Comparison of ENCODE assay signal across 17 cellular contexts in the genomic region with DNA sequence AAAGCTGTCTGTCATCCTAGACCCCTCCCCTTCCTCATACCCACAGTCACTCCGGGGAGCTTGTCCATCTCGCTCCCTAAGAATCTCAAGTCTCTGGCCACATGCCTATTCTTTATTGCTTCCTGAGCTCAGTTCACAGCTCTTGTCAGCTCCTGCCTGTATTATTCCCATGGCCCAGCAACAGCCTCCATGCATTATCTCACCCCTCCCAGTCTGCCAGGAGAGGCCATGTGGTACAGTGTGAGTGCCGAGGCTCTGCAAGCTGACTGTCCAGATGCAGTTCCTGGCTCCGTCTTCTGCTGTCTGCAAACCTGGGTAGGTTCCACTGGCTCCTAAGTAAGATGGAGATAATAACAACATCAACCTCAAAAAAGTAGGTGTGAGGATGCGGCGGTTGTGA.
A peak's percentile ranks its signal among the peaks of the same experiment; 100 is the strongest.
DNase-seq lines count a peak whose midpoint lies in the region; ATAC-seq and TF ChIP-seq lines count a peak whose summit lies in the region.
"Had no signal": no experiment of that assay in that cellular context is flagged by ENCODE, and none has a peak within 500 bp of the region (broad histone marks: within the 10 kb centered on the region; RNA-seq: fewer than 3 reads in every experiment).

No MANE protein-coding gene starts in this region.

- H3K27me3 ChIP-seq in left lung = no peaks in the 10 kb centered on the region
- H3K27me3 ChIP-seq: BLaER1 treated with 17β-estradiol and CSF1 and Interleukin-3, amounts not matched to agents 10 nM and 100 nM had no signal

- H3K36me3 ChIP-seq in left lung = no peaks in the 10 kb centered on the region
- H3K36me3 ChIP-seq: BLaER1 treated with 17β-estradiol and CSF1 and Interleukin-3, amounts not matched to agents 10 nM and 100 nM had no signal

- no peak overlapping the region for H3K4me3 ChIP-seq in left lung
- H3K4me3 ChIP-seq: A549; BLaER1 treated with 17β-estradiol and CSF1 and Interleukin-3, amounts not matched to agents 10 nM and 100 nM; GM23338 had no signal

- H3K27ac ChIP-seq in left lung = no peak overlapping the region
- H3K27ac ChIP-seq: 22Rv1; A549; BLaER1 treated with 17β-estradiol and CSF1 and Interleukin-3, amounts not matched to agents 10 nM and 100 nM had no signal

- DNase-seq in DMS 273 (lab: John Stamatoyannopoulos, UW; ENCODE audit: unreplicated experiment) = peak; percentile 10
- DNase-seq in DMS 273 treated with DMSO at 0.1 percent for 48 hours (lab: John Stamatoyannopoulos, UW) = no peak
- no peak for DNase-seq in left lung
- no peak for DNase-seq in dermis blood vessel endothelial cell
- DNase-seq: Calu3; CD8-positive, alpha-beta T cell; GF-D8; HCEC 1CT; KG1 had no signal

- TF ChIP-seq CTCF in left lung (IDR thresholded peaks at IDR 0.05) = no peak

- no peaks in the 10 kb centered on the region for H3K9me3 ChIP-seq in left lung
- H3K9me3 ChIP-seq: A549; BLaER1 treated with 17β-estradiol and CSF1 and Interleukin-3, amounts not matched to agents 10 nM and 100 nM had no signal

- H3K4me1 ChIP-seq in left lung = no peaks in the 10 kb centered on the region
- H3K4me1 ChIP-seq: A549; BLaER1 treated with 17β-estradiol and CSF1 and Interleukin-3, amounts not matched to agents 10 nM and 100 nM had no signal

- peak; percentile 20; the same call in 1 of the 3 replicates for ATAC-seq in SK-N-SH treated with all-trans-retinoic acid at 6 μM for 48 hours
- ATAC-seq in left lung = peak; percentile 19
- no peak for ATAC-seq in HG03159 (IDR thresholded peaks at IDR 0.05; ENCODE audit: unreplicated experiment)
- ATAC-seq in HG03039 (IDR thresholded peaks at IDR 0.05; ENCODE audit: unreplicated experiment) = no peak
- ATAC-seq: A549; CD8-positive, alpha-beta T cell; GM23338; HepG2 had no signal

- intact Hi-C loops in left lung (cut with DNase I) = no loop called here

TF ChIP-seq in SK-N-SH treated with all-trans-retinoic acid at 6 μM for 48 hours, 23 proteins besides CTCF, POLR2A, EP300 and RAD21:
- TF ChIP-seq TCF4 (CRISPR knock-in tag; IDR thresholded peaks at IDR 0.05; ENCODE audit: borderline replicate concordance) = no peak
- TF ChIP-seq CSDC2 (CRISPR knock-in tag; IDR thresholded peaks at IDR 0.05) = no peak
- no peak for TF ChIP-seq ZC3H10 (CRISPR knock-in tag; IDR thresholded peaks at IDR 0.05)
- no peak for TF ChIP-seq SNAI2 (CRISPR knock-in tag; IDR thresholded peaks at IDR 0.05)
- no peak for TF ChIP-seq ARNTL (CRISPR knock-in tag; IDR thresholded peaks at IDR 0.05; ENCODE audit: borderline replicate concordance, low read depth)
- TF ChIP-seq, protein P1, sequence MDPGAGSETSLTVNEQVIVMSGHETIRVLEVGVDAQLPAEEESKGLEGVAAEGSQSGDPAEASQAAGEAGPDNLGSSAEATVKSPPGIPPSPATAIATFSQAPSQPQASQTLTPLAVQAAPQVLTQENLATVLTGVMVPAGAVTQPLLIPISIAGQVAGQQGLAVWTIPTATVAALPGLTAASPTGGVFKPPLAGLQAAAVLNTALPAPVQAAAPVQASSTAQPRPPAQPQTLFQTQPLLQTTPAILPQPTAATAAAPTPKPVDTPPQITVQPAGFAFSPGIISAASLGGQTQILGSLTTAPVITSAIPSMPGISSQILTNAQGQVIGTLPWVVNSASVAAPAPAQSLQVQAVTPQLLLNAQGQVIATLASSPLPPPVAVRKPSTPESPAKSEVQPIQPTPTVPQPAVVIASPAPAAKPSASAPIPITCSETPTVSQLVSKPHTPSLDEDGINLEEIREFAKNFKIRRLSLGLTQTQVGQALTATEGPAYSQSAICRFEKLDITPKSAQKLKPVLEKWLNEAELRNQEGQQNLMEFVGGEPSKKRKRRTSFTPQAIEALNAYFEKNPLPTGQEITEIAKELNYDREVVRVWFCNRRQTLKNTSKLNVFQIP (CRISPR knock-in tag; IDR thresholded peaks at IDR 0.05; ENCODE audit: borderline replicate concordance, low read depth) = no peak
- no peak for TF ChIP-seq ZFP30 (CRISPR knock-in tag; IDR thresholded peaks at IDR 0.05)
- TF ChIP-seq, protein P2, sequence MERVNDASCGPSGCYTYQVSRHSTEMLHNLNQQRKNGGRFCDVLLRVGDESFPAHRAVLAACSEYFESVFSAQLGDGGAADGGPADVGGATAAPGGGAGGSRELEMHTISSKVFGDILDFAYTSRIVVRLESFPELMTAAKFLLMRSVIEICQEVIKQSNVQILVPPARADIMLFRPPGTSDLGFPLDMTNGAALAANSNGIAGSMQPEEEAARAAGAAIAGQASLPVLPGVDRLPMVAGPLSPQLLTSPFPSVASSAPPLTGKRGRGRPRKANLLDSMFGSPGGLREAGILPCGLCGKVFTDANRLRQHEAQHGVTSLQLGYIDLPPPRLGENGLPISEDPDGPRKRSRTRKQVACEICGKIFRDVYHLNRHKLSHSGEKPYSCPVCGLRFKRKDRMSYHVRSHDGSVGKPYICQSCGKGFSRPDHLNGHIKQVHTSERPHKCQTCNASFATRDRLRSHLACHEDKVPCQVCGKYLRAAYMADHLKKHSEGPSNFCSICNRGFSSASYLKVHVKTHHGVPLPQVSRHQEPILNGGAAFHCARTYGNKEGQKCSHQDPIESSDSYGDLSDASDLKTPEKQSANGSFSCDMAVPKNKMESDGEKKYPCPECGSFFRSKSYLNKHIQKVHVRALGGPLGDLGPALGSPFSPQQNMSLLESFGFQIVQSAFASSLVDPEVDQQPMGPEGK (CRISPR knock-in tag; IDR thresholded peaks at IDR 0.05; ENCODE audit: borderline replicate concordance) = no peak
- TF ChIP-seq ZNF8 (CRISPR knock-in tag; IDR thresholded peaks at IDR 0.05) = no peak
- TF ChIP-seq ISL1 (CRISPR knock-in tag; IDR thresholded peaks at IDR 0.05) = no peak
- TF ChIP-seq ZFP3 (CRISPR knock-in tag; IDR thresholded peaks at IDR 0.05) = no peak
- no peak for TF ChIP-seq OSR1 (CRISPR knock-in tag; IDR thresholded peaks at IDR 0.05)
- TF ChIP-seq RARB (CRISPR knock-in tag; IDR thresholded peaks at IDR 0.05) = no peak
- no peak for TF ChIP-seq BACH2 (CRISPR knock-in tag; IDR thresholded peaks at IDR 0.05; ENCODE audit: borderline replicate concordance)
- TF ChIP-seq CREB5 (CRISPR knock-in tag; IDR thresholded peaks at IDR 0.05; ENCODE audit: low read depth) = no peak
- TF ChIP-seq, protein P3, sequence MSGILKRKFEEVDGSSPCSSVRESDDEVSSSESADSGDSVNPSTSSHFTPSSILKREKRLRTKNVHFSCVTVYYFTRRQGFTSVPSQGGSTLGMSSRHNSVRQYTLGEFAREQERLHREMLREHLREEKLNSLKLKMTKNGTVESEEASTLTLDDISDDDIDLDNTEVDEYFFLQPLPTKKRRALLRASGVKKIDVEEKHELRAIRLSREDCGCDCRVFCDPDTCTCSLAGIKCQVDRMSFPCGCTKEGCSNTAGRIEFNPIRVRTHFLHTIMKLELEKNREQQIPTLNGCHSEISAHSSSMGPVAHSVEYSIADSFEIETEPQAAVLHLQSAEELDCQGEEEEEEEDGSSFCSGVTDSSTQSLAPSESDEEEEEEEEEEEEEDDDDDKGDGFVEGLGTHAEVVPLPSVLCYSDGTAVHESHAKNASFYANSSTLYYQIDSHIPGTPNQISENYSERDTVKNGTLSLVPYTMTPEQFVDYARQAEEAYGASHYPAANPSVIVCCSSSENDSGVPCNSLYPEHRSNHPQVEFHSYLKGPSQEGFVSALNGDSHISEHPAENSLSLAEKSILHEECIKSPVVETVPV (CRISPR knock-in tag; IDR thresholded peaks at IDR 0.05) = no peak

Comparison
In these comparisons a context has a peak if more than half of its experiments do, and no peak if none do; other contexts are left out.
1. ATAC-seq: peak in SK-N-SH treated with all-trans-retinoic acid at 6 μM for 48 hours (single experiment) and left lung (single experiment); none in HG03159 (single experiment) and HG03039 (single experiment).